17 cellular contexts compared by ENCODE assay signal in the genomic region with DNA sequence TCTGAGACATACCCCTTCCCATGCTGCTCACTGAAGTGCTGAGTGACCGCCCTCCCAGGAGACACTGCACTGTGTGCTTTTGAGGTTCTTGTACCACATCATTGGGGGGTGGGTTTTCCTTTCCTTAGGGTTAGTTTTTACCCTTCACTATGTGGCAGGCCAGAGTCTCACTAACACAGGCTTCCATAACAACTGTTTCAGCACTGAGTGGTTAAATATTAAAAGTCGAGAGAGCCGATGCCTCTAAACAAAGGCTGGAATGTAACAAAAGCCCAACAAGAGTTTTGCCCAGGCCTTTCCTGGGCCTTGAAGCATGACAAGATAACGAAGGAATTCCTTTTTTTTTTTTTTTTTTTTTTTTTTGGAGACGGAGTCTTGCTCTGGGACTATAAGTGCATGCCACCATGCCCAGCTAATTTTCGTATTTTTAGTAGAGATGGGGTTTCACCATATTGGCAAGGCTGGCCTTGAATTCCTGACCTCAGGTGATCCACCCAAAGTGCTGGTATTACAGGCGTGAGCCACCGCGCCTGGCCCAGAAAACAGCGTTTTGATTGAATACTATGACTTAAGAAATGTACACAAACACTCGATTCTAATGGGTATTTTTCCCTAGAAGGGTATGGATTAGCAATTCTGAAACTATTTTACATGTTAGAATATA.
"Had no signal": no experiment of that assay in that cellular context is flagged by ENCODE, and none has a peak within 500 bp of the region (broad histone marks: within the 10 kb centered on the region; RNA-seq: fewer than 3 reads in every experiment).

No MANE protein-coding gene starts in this region.

- H3K36me3 ChIP-seq: gastrocnemius medialis, lower lobe of right lung, ovary, thyroid gland, vagina had no signal

- H3K4me3 Mint-ChIP-seq: activated CD8-positive, alpha-beta T cell treated with anti-CD3 and anti-CD28 coated beads for 36 hours; activated naive CD4-positive, alpha-beta T cell treated with anti-CD3 and anti-CD28 coated beads for 36 hours; T-helper 2 cell treated with Interferon-gamma antibody and Interleukin-4, amounts not matched to agents 5 μg/mL and 100 μg/mL, for 36 hours had no signal

- H3K27ac Mint-ChIP-seq: activated CD8-positive, alpha-beta T cell treated with anti-CD3 and anti-CD28 coated beads for 36 hours; activated naive CD4-positive, alpha-beta T cell treated with anti-CD3 and anti-CD28 coated beads for 36 hours; naive thymus-derived CD4-positive, alpha-beta T cell; T-helper 2 cell treated with Interferon-gamma antibody and Interleukin-4, amounts not matched to agents 5 μg/mL and 100 μg/mL, for 36 hours had no signal

- H3K4me3 ChIP-seq: gastrocnemius medialis, lower lobe of right lung, ovary, skin epidermis, thyroid gland, vagina had no signal

- H3K27ac ChIP-seq: gastrocnemius medialis, lower lobe of right lung, ovary, skin epidermis, thyroid gland, vagina had no signal

- H3K9me3 ChIP-seq: lower lobe of right lung, ovary, thyroid gland, vagina had no signal

- H3K27me3 ChIP-seq: ovary, thyroid gland, vagina had no signal

- ATAC-seq: activated CD8-positive, alpha-beta T cell treated with anti-CD3 and anti-CD28 coated beads for 36 hours; gastrocnemius medialis; lower lobe of right lung; naive thymus-derived CD4-positive, alpha-beta T cell had no signal

- DNase-seq: activated CD4-positive, CD25-positive, alpha-beta regulatory T cell treated with anti-CD3 and anti-CD28 coated beads, Interleukin-2, amount 50 U/mL, for 72 hours; activated CD8-positive, alpha-beta memory T cell treated with anti-CD3 and anti-CD28 coated beads, Interleukin-2, amount 50 U/mL, for 48 hours; activated CD8-positive, alpha-beta T cell treated with anti-CD3 and anti-CD28 coated beads for 36 hours; activated naive CD4-positive, alpha-beta T cell treated with anti-CD3 and anti-CD28 coated beads for 36 hours; central memory CD4-positive, alpha-beta T cell; cortex of kidney; effector CD8-positive, alpha-beta T cell; gastrocnemius medialis; lower lobe of right lung; naive thymus-derived CD4-positive, alpha-beta T cell; ovary; retina; SW 1271; thyroid gland had no signal
